In the genomic region with DNA sequence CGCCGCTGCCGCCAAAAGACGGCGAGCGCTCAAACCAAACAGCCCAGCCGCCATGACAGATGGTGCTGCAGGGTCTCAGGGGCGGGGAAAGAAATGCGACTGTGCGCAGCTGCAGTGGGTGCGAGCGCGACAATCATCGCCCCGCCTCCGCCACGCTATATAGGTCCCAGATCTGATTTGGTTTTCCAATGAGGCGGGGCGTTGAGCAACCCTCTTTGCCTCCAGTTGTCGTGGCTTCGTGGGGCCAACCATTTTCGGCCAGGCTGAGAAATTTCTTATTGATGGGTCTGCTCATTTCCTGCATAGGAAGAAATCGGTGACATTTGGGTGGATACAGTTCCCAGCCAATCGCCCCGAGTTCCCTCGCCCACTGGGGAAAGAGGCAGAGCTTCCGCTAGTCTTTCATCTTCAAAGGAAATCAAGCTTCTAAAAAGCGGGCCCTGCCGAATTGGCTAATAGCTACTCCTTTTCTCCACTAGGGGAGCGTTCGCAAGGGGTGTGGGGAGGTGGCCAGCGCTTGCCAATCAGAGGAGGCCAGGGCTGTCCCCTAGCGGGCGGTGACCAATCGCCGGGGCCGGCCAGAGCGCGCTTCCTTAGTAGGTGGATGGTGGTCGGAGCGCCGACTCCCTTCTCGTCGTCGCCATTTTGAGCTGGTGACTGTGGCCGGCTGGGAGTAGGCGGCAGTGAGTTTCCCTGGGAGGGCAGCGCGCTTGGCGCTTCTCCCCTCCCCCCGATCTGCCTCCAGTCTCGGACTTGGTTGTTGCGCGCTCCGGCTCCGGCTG, we compare ENCODE assay signal across 1 cellular context.
TF ChIP-seq lines count a peak whose summit lies in the region.

Gene NDUFB11 (minus strand): TSS at position 77 of the 782 bp plus-strand sequence. CDS start 23 bp downstream, at position 54.
Gene RBM10 (plus strand): TSS at position 596 of the 782 bp plus-strand sequence. CDS start 2,261 bp downstream, outside the sequence.

TF ChIP-seq in K562, 482 proteins besides CTCF, POLR2A, EP300 and RAD21 (continued from another document and continues in another):
- peak; percentile 96 for TF ChIP-seq RBFOX2 (IDR thresholded peaks at IDR 0.05; ENCODE audit: low read depth, low read length)
- no peak for TF ChIP-seq ZNF316 (IDR thresholded peaks at IDR 0.05)
- TF ChIP-seq, protein P1, sequence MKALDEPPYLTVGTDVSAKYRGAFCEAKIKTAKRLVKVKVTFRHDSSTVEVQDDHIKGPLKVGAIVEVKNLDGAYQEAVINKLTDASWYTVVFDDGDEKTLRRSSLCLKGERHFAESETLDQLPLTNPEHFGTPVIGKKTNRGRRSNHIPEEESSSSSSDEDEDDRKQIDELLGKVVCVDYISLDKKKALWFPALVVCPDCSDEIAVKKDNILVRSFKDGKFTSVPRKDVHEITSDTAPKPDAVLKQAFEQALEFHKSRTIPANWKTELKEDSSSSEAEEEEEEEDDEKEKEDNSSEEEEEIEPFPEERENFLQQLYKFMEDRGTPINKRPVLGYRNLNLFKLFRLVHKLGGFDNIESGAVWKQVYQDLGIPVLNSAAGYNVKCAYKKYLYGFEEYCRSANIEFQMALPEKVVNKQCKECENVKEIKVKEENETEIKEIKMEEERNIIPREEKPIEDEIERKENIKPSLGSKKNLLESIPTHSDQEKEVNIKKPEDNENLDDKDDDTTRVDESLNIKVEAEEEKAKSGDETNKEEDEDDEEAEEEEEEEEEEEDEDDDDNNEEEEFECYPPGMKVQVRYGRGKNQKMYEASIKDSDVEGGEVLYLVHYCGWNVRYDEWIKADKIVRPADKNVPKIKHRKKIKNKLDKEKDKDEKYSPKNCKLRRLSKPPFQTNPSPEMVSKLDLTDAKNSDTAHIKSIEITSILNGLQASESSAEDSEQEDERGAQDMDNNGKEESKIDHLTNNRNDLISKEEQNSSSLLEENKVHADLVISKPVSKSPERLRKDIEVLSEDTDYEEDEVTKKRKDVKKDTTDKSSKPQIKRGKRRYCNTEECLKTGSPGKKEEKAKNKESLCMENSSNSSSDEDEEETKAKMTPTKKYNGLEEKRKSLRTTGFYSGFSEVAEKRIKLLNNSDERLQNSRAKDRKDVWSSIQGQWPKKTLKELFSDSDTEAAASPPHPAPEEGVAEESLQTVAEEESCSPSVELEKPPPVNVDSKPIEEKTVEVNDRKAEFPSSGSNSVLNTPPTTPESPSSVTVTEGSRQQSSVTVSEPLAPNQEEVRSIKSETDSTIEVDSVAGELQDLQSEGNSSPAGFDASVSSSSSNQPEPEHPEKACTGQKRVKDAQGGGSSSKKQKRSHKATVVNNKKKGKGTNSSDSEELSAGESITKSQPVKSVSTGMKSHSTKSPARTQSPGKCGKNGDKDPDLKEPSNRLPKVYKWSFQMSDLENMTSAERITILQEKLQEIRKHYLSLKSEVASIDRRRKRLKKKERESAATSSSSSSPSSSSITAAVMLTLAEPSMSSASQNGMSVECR (CRISPR knock-in tag; IDR thresholded peaks at IDR 0.05), result peak; percentile 49
- TF ChIP-seq SOX6 (IDR thresholded peaks at IDR 0.05), result 0 out of 2 replicates have a peak, but pooled peaks have one; percentile 26
- TF ChIP-seq POLR2AphosphoS5 (IDR thresholded peaks at IDR 0.05; ENCODE audit: control insufficient read depth, insufficient read depth, low read depth, low read length), result peak; percentile 76; the same call in 1 of the 2 replicates
- TF ChIP-seq, protein P2, sequence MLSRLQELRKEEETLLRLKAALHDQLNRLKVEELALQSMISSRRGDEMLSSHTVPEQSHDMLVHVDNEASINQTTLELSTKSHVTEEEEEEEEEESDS (CRISPR knock-in tag; IDR thresholded peaks at IDR 0.05), result no peak
- no peak for TF ChIP-seq STAT5A (IDR thresholded peaks at IDR 0.05; ENCODE audit: borderline replicate concordance, low read length)
- TF ChIP-seq KAT8 (IDR thresholded peaks at IDR 0.05; ENCODE audit: low read depth), result no peak
- 0 out of 2 replicates have a peak, but pooled peaks have one; percentile 14 for TF ChIP-seq ZNF766 (CRISPR knock-in tag; conservative IDR thresholded peaks at IDR 0.05)
- peak in 1 of 2 experiments; percentile 72 for TF ChIP-seq E2F6 (IDR thresholded peaks at IDR 0.05; ENCODE audit: borderline replicate concordance in 1 of 2, extremely low read depth in 1 of 2, insufficient read depth in 1 of 2, insufficient read length in 1 of 2, low read depth in 1 of 2, low read length in 1 of 2, poor library complexity in 1 of 2, severe bottlenecking in 1 of 2)
- TF ChIP-seq ZNF232 (CRISPR knock-in tag; IDR thresholded peaks at IDR 0.05), result no peak
- no peak for TF ChIP-seq MXI1 (IDR thresholded peaks at IDR 0.05; ENCODE audit: low read depth, low read length)
- no peak for TF ChIP-seq SMARCC2 (IDR thresholded peaks at IDR 0.05; ENCODE audit: low read depth)
- TF ChIP-seq CREB1 (IDR thresholded peaks at IDR 0.05), result peak; percentile 14; the same call in 1 of the 2 replicates
- no peak for TF ChIP-seq CREB1 (CRISPR knock-in tag; IDR thresholded peaks at IDR 0.05)
- peak; percentile 71 for TF ChIP-seq FOS (IDR thresholded peaks at IDR 0.05; ENCODE audit: extremely low read depth, insufficient read length)
- no peak for TF ChIP-seq NFATC3 (IDR thresholded peaks at IDR 0.05)
- TF ChIP-seq DMBX1 (CRISPR knock-in tag; IDR thresholded peaks at IDR 0.05; ENCODE audit: borderline replicate concordance), result no peak
- TF ChIP-seq ZBTB5 (IDR thresholded peaks at IDR 0.05), result no peak
- TF ChIP-seq SP2 (IDR thresholded peaks at IDR 0.05; ENCODE audit: extremely low read depth, low read depth, low read length, poor library complexity, severe bottlenecking), result peak; percentile 40
- no peak for TF ChIP-seq MEF2A (IDR thresholded peaks at IDR 0.05; ENCODE audit: control insufficient read depth, low read depth, low read length)
- TF ChIP-seq ZZZ3 (IDR thresholded peaks at IDR 0.05), result no peak
- peak; percentile 74 to 95 (median 90) for TF ChIP-seq YY1 (IDR thresholded peaks at IDR 0.05; ENCODE audit: borderline replicate concordance in 1 of 3, control insufficient read depth in 1 of 3, extremely low read depth in 1 of 3, insufficient read depth in 3 of 3, insufficient read length in 1 of 3, insufficient replicate concordance in 2 of 3, low read depth in 1 of 3, low read length in 2 of 3)
- TF ChIP-seq ZNF282 (CRISPR knock-in tag; IDR thresholded peaks at IDR 0.05), result no peak
- TF ChIP-seq AFF4 (CRISPR knock-in tag; IDR thresholded peaks at IDR 0.05), result peak; percentile 59
- TF ChIP-seq KLF1 (tag; IDR thresholded peaks at IDR 0.05), result 0 out of 2 replicates have a peak, but pooled peaks have one; percentile 49
- 0 out of 2 replicates have a peak, but pooled peaks have one; percentile 34 for TF ChIP-seq ARID1B (IDR thresholded peaks at IDR 0.05)
- peak; percentile 71 for TF ChIP-seq PML (IDR thresholded peaks at IDR 0.05; ENCODE audit: low read length)
- TF ChIP-seq TCF7 (IDR thresholded peaks at IDR 0.05; ENCODE audit: borderline replicate concordance), result 0 out of 2 replicates have a peak, but pooled peaks have one; percentile 24
- no peak for TF ChIP-seq ETS2 (tag; IDR thresholded peaks at IDR 0.05; ENCODE audit: borderline replicate concordance, poor library complexity, severe bottlenecking)
- TF ChIP-seq, protein P3, sequence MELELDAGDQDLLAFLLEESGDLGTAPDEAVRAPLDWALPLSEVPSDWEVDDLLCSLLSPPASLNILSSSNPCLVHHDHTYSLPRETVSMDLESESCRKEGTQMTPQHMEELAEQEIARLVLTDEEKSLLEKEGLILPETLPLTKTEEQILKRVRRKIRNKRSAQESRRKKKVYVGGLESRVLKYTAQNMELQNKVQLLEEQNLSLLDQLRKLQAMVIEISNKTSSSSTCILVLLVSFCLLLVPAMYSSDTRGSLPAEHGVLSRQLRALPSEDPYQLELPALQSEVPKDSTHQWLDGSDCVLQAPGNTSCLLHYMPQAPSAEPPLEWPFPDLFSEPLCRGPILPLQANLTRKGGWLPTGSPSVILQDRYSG (tag; conservative IDR thresholded peaks at IDR 0.05; ENCODE audit: low read depth), result no peak
- TF ChIP-seq SP1 (CRISPR knock-in tag; IDR thresholded peaks at IDR 0.05), result peak; percentile 90
- TF ChIP-seq TAF9B (IDR thresholded peaks at IDR 0.05; ENCODE audit: partially characterized antibody), result peak; percentile 89
- TF ChIP-seq THRAP3 (IDR thresholded peaks at IDR 0.05; ENCODE audit: borderline replicate concordance), result no peak
- TF ChIP-seq CCNT2 (IDR thresholded peaks at IDR 0.05; ENCODE audit: borderline replicate concordance, extremely low read depth, insufficient read length, low read depth, low read length), result peak; percentile 25
- TF ChIP-seq E2F8 (IDR thresholded peaks at IDR 0.05; ENCODE audit: low read depth, partially characterized antibody), result no peak
- TF ChIP-seq, protein P4, sequence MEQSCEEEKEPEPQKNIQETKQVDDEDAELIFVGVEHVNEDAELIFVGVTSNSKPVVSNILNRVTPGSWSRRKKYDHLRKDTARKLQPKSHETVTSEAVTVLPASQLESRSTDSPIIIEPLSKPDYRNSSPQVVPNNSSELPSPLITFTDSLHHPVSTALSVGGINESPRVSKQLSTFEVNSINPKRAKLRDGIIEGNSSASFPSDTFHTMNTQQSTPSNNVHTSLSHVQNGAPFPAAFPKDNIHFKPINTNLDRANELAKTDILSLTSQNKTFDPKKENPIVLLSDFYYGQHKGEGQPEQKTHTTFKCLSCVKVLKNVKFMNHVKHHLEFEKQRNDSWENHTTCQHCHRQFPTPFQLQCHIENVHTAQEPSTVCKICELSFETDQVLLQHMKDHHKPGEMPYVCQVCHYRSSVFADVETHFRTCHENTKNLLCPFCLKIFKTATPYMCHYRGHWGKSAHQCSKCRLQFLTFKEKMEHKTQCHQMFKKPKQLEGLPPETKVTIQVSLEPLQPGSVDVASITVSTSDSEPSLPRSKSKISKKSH (CRISPR knock-in tag; IDR thresholded peaks at IDR 0.05), result no peak
